In genomic region chr17:28760987-28761562, GRCh38 we compare ENCODE assay signal across 8 cellular contexts. TPM values are rescaled to one million over a fixed set of nuclear protein-coding genes. Genes with fewer than 3 reads are reported as not detected.
DNase-seq lines count a peak whose midpoint lies in the region; TF ChIP-seq lines count a peak whose summit lies in the region.

No MANE protein-coding gene starts in this region.

- intact Hi-C loops in dorsolateral prefrontal cortex (cut with DNase I), result loop anchor here (5.0 kb wide), 5 partner anchors 51 to 141 kb away; partner anchors contain the start of genes FAM222B (in 2 of the 2), DHRS13 (in 1 of the 2), ERAL1 (in 1 of the 2) and FLOT2 (in 1 of the 2)

- peak overlapping the region in 3 of 59 donors; percentile 2 to 12 (median 4) for H3K4me3 ChIP-seq in dorsolateral prefrontal cortex

- peak in 2 of 56 donors; percentile 15 to 17 for TF ChIP-seq CTCF in dorsolateral prefrontal cortex (IDR thresholded peaks at IDR 0.05 in 54 of 56, conservative IDR thresholded peaks at IDR 0.05 in 2 of 56; ENCODE audit: low read depth in 1 of 56, partially characterized antibody in 56 of 56)

- H3K27me3 ChIP-seq in dorsolateral prefrontal cortex, result no peaks in the 10 kb centered on the region

- H3K27ac ChIP-seq in dorsolateral prefrontal cortex, result peak overlapping the region in 58 of 59 donors; percentile 3 to 89 (median 79)

- DNase-seq in ELR (ENCODE audit: low read depth) (peak; percentile 53), NCI-H510A treated with DMSO at 0.1 percent for 48 hours (lab: John Stamatoyannopoulos, UW) (peak; percentile 58), dorsolateral prefrontal cortex (peak in 5 of 10 donors; percentile 43 to 80 (median 62)), mucosa of gallbladder (ENCODE audit: low spot score) (peak; percentile 78), SHP77 (lab: John Stamatoyannopoulos, UW) (no peak)
- DNase-seq in stimulated activated CD4-positive, alpha-beta T cell treated with anti-CD3 and anti-CD28 coated beads, Interleukin-4, amount 100 ng/mL, for 24 hours, result no peak
- no peak for DNase-seq in central memory CD4-positive, alpha-beta T cell
- no peak for DNase-seq in effector CD4-positive, alpha-beta T cell

RNA-seq across cellular contexts. Expression of gene TRAF4, which starts 17.3 kb away (rescaled TPM):
- total RNA-seq in dorsolateral prefrontal cortex, result 10 to 100 TPM; 16.6 to 92.5 (median 39.5) TPM
- total RNA-seq in mucosa of gallbladder, result 115 TPM

RNA-seq across cellular contexts. Expression of gene NEK8, which starts 32.5 kb away (rescaled TPM):
- total RNA-seq in dorsolateral prefrontal cortex (1 to 10 TPM in 118 of 120 experiments, under 1 TPM in 2; 0.96 to 5.8 (median 2.4) TPM), mucosa of gallbladder (8.1 TPM)

RNA-seq across cellular contexts. Expression of gene TLCD1, which starts 35.0 kb away (rescaled TPM):
- total RNA-seq in dorsolateral prefrontal cortex (10 to 100 TPM in 16 of 120 experiments, 1 to 10 TPM in 104; 2.0 to 22.8 (median 6.6) TPM), mucosa of gallbladder (6.3 TPM)

RNA-seq across cellular contexts. Expression of gene RPL23A, which starts 41.3 kb away (rescaled TPM):
- total RNA-seq in dorsolateral prefrontal cortex (100 to 1,000 TPM; 343 to 754 (median 490) TPM), mucosa of gallbladder (1,157 TPM)

RNA-seq across cellular contexts. Expression of gene RAB34, which starts 43.4 kb away (rescaled TPM):
- total RNA-seq in dorsolateral prefrontal cortex (10 to 100 TPM; 12.0 to 55.8 (median 25.0) TPM), mucosa of gallbladder (70.2 TPM)

Comparison
In these comparisons a context has a peak if more than half of its experiments do, and no peak if none do; other contexts are left out.
1. DNase-seq: peak in ELR (single experiment), NCI-H510A treated with DMSO at 0.1 percent for 48 hours (single experiment) and mucosa of gallbladder (single experiment); none in stimulated activated CD4-positive, alpha-beta T cell treated with anti-CD3 and anti-CD28 coated beads, Interleukin-4, amount 100 ng/mL, for 24 hours (single experiment), central memory CD4-positive, alpha-beta T cell (single experiment), effector CD4-positive, alpha-beta T cell (single experiment) and SHP77 (0 of 2).